In the genomic region with DNA sequence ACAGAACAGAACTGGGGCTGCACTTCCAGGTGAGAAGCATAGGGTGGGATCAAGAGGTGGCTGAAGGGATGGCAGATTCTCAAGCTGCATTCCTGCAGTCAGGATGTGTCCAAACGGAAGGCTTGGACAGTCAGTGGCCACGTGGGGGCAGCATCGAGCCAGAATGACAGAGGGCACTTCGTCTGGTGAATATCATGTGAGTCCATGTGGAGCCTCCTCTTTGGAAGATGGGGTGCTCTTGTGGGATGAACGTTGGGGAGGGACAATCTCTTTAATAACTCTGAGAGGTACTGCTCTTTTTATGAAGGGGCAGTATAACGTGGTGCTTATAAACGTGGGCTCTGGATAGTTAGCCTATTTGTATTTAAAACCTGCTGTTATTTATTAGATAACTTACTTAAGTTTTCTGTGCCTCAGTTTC, we compare ENCODE assay signal across 8 cellular contexts.
DNase-seq lines count a peak whose midpoint lies in the region; ATAC-seq and TF ChIP-seq lines count a peak whose summit lies in the region.

No MANE protein-coding gene starts in this region.

- no peak overlapping the region for H2BK5ac ChIP-seq in H9 (ENCODE audit: insufficient read length, low read length)

- no peak overlapping the region for H2AK5ac ChIP-seq in H9 (ENCODE audit: insufficient read length, low read length)

- no peaks in the 10 kb centered on the region for H3K9me3 Mint-ChIP-seq in CD8-positive, alpha-beta memory T cell
- no peaks in the 10 kb centered on the region for H3K9me3 Mint-ChIP-seq in H9
- H3K9me3 Mint-ChIP-seq in activated CD4-positive, alpha-beta memory T cell treated with anti-CD3 and anti-CD28 coated beads, Interleukin-2, amount 10 ng/mL, durations not matched to agents 7 days and 5 days = no peaks in the 10 kb centered on the region
- H3K9me3 Mint-ChIP-seq in memory B cell = no peaks in the 10 kb centered on the region

- H3K4me1 Mint-ChIP-seq in CD8-positive, alpha-beta memory T cell = peaks cover 4 to 6% (median 5%) of the 10 kb centered on the region in 3 donors
- H3K4me1 Mint-ChIP-seq in H9 = peaks cover 5 to 17% of the 10 kb centered on the region in 2 experiments
- no peaks in the 10 kb centered on the region for H3K4me1 Mint-ChIP-seq in activated CD4-positive, alpha-beta memory T cell treated with anti-CD3 and anti-CD28 coated beads, Interleukin-2, amount 10 ng/mL, durations not matched to agents 7 days and 5 days
- peaks cover 4% of the 10 kb centered on the region for H3K4me1 Mint-ChIP-seq in memory B cell

- no peaks in the 10 kb centered on the region for H3K36me3 Mint-ChIP-seq in CD8-positive, alpha-beta memory T cell
- no peaks in the 10 kb centered on the region; a peak in 1 of 7 replicates for H3K36me3 Mint-ChIP-seq in H9 (ENCODE audit: insufficient read depth in 1 of 3, low read depth in 3 of 3)
- no peaks in the 10 kb centered on the region for H3K36me3 Mint-ChIP-seq in activated CD4-positive, alpha-beta memory T cell treated with anti-CD3 and anti-CD28 coated beads, Interleukin-2, amount 10 ng/mL, durations not matched to agents 7 days and 5 days (ENCODE audit: low read depth)
- no peaks in the 10 kb centered on the region for H3K36me3 Mint-ChIP-seq in memory B cell

- H3K9ac ChIP-seq in H9 (ENCODE audit: extremely low read depth, insufficient read length, low read length) = no peak overlapping the region

- TF ChIP-seq CTCF in H9 (conservative IDR thresholded peaks at IDR 0.05) = peak; percentile 96

- no peak overlapping the region for H3K56ac ChIP-seq in H9 (ENCODE audit: insufficient read length, low read depth, low read length)

- H2BK120ac ChIP-seq in H9 (ENCODE audit: low read depth, low read length, poor library complexity, severe bottlenecking) = no peak overlapping the region

- H3K79me2 ChIP-seq in H9 (ENCODE audit: insufficient read depth, low read length) = no peaks in the 10 kb centered on the region

- no CpG with 5 or more reads among the region's 7 CpGs for WGBS in H9 (ENCODE audit: extremely low coverage, insufficient read length, low lambda C conversion rate)

- no peak overlapping the region for H3K27ac Mint-ChIP-seq in CD8-positive, alpha-beta memory T cell
- H3K27ac Mint-ChIP-seq in H9 (no peak overlapping the region), memory B cell (no peak overlapping the region)
- H3K27ac Mint-ChIP-seq in activated CD4-positive, alpha-beta memory T cell treated with anti-CD3 and anti-CD28 coated beads, Interleukin-2, amount 10 ng/mL, durations not matched to agents 7 days and 5 days = no peak overlapping the region

- H3K27ac ChIP-seq in CD8-positive, alpha-beta memory T cell (ENCODE audit: low read depth, low read length) = no peak overlapping the region
- no peak overlapping the region for H3K27ac ChIP-seq in H9 (ENCODE audit: insufficient read length, low read depth, low read length)

- H3K27me3 Mint-ChIP-seq in CD8-positive, alpha-beta memory T cell = peaks cover 7 to 17% of the 10 kb centered on the region in 2 donors
- H3K27me3 Mint-ChIP-seq in H9 (ENCODE audit: low read depth) = peaks cover 3% of the 10 kb centered on the region
- peaks cover 14% of the 10 kb centered on the region for H3K27me3 Mint-ChIP-seq in activated CD4-positive, alpha-beta memory T cell treated with anti-CD3 and anti-CD28 coated beads, Interleukin-2, amount 10 ng/mL, durations not matched to agents 7 days and 5 days
- peaks cover 10% of the 10 kb centered on the region for H3K27me3 Mint-ChIP-seq in memory B cell

- H3T11ph ChIP-seq in H9 (ENCODE audit: low read length) = no peak overlapping the region

- CTCF ChIA-PET in CD8-positive, alpha-beta memory T cell (lab: Charles Lee) = interaction anchor here (0.7 to 1.8 kb wide), 8 partner anchors 8 to 348 kb away, joined by 3 to 8 read pairs (median 3); no protein-coding TSS in a partner anchor
- CTCF ChIA-PET in activated CD4-positive, alpha-beta memory T cell treated with anti-CD3 and anti-CD28 coated beads, Interleukin-2, amount 10 ng/mL, durations not matched to agents 7 days and 5 days (lab: Charles Lee) = interaction anchor here (0.6 to 1.6 kb wide), 8 partner anchors 12 to 487 kb away, joined by 3 to 5 read pairs (median 3); no protein-coding TSS in a partner anchor

- peak; percentile 38 for ATAC-seq in memory B cell (ENCODE audit: low read depth)
- no peak for ATAC-seq in GM19467 (IDR thresholded peaks at IDR 0.05; ENCODE audit: unreplicated experiment)

- no peak overlapping the region for H2BK15ac ChIP-seq in H9 (ENCODE audit: low read depth, low read length)

- H4K5ac ChIP-seq in H9 (ENCODE audit: insufficient read length, low read depth, low read length) = no peak overlapping the region

- H2BK12ac ChIP-seq in H9 (ENCODE audit: insufficient read length, low read depth, low read length) = no peak overlapping the region

- H3K23ac ChIP-seq in H9 (ENCODE audit: insufficient read length, low read depth, low read length) = no peak overlapping the region

- H3K18ac ChIP-seq in H9 (ENCODE audit: insufficient read length, low read depth, low read length) = no peak overlapping the region

- H4K91ac ChIP-seq in H9 (ENCODE audit: insufficient read length, low read depth, low read length) = no peak overlapping the region

- H3K23me2 ChIP-seq in H9 (ENCODE audit: insufficient read length, low read depth, low read length, poor library complexity, severe bottlenecking) = no peaks in the 10 kb centered on the region

- no peak overlapping the region for H2BK20ac ChIP-seq in H9 (ENCODE audit: low read depth, low read length, poor library complexity, severe bottlenecking)

- no peak overlapping the region for H3K4me3 Mint-ChIP-seq in CD8-positive, alpha-beta memory T cell
- H3K4me3 Mint-ChIP-seq in H9 (no peak overlapping the region), memory B cell (no peak overlapping the region)
- H3K4me3 Mint-ChIP-seq in activated CD4-positive, alpha-beta memory T cell treated with anti-CD3 and anti-CD28 coated beads, Interleukin-2, amount 10 ng/mL, durations not matched to agents 7 days and 5 days = no peak overlapping the region

- H4K8ac ChIP-seq in H9 (replicated peaks; ENCODE audit: insufficient read length, low read depth, low read length) = no peak overlapping the region

- H3K79me1 ChIP-seq in H9 (ENCODE audit: insufficient read depth, low read depth, low read length, poor library complexity, severe bottlenecking) = no peaks in the 10 kb centered on the region

- H3K4me1 ChIP-seq in CD8-positive, alpha-beta memory T cell (ENCODE audit: insufficient read depth, low read length) = no peaks in the 10 kb centered on the region
- H3K4me1 ChIP-seq in H9 (ENCODE audit: insufficient read depth, low read length) = no peaks in the 10 kb centered on the region

- H3K4me3 ChIP-seq in CD8-positive, alpha-beta memory T cell (ENCODE audit: low read length) = no peak overlapping the region

- H3K4ac ChIP-seq in H9 (ENCODE audit: low read depth, low read length) = no peak overlapping the region

- H4K20me1 ChIP-seq in H9 (ENCODE audit: control insufficient read depth, insufficient read depth, insufficient read length) = no peaks in the 10 kb centered on the region

- no peak overlapping the region for H2AFZ ChIP-seq in H9 (ENCODE audit: low read length)

- no peak overlapping the region for H3K4me2 ChIP-seq in H9 (ENCODE audit: insufficient read depth, insufficient read length, low read length)

- DNase-seq in CD8-positive, alpha-beta memory T cell = peak; percentile 14 to 69 (median 51)
- DNase-seq in H9 = peak; percentile 91
- DNase-seq in NCI-H460 (ENCODE audit: extremely low read depth, low read depth) = peak; percentile 58
- peak; percentile 73 for DNase-seq in activated CD4-positive, alpha-beta memory T cell treated with anti-CD3 and anti-CD28 coated beads, Interleukin-2, amount 10 ng/mL, durations not matched to agents 7 days and 5 days
- DNase-seq in ecto neural progenitor cell (ENCODE audit: low spot score) = peak; percentile 87
- DNase-seq in memory B cell (ENCODE audit: low spot score in 2 of 2) = peak; percentile 43 to 64
- DNase-seq in stimulated activated CD8-positive, alpha-beta memory T cell treated with anti-CD3 and anti-CD28 coated beads, Interleukin-15, amount 100 ng/mL, for 48 hours (ENCODE audit: low read depth in 2 of 2) = peak; percentile 27 to 38

- POLR2A ChIA-PET in CD8-positive, alpha-beta memory T cell (lab: Charles Lee) = no interaction called here
- POLR2A ChIA-PET in activated CD4-positive, alpha-beta memory T cell treated with anti-CD3 and anti-CD28 coated beads, Interleukin-2, amount 10 ng/mL, durations not matched to agents 7 days and 5 days (lab: Charles Lee) = no interaction called here

- no peaks in the 10 kb centered on the region for H3K36me3 ChIP-seq in CD8-positive, alpha-beta memory T cell (ENCODE audit: insufficient read depth, low read length)

- H3K27me3 ChIP-seq in CD8-positive, alpha-beta memory T cell (ENCODE audit: insufficient read depth, low read length, poor library complexity, severe bottlenecking) = peaks cover 10% of the 10 kb centered on the region
- no peaks in the 10 kb centered on the region for H3K27me3 ChIP-seq in H9 (ENCODE audit: insufficient read depth, low read length)

- H3K9me3 ChIP-seq in CD8-positive, alpha-beta memory T cell (ENCODE audit: low read length) = no peaks in the 10 kb centered on the region
- H3K9me3 ChIP-seq in H9 (ENCODE audit: control insufficient read depth, low read depth, low read length) = no peaks in the 10 kb centered on the region

- H3K14ac ChIP-seq in H9 (ENCODE audit: insufficient read depth, low read length) = no peak overlapping the region

Comparison
In these comparisons a context has a peak if more than half of its experiments do, and no peak if none do; other contexts are left out.
1. DNase-seq: peak in every context shown above with its lines; median percentile 91 in H9; 87 in ecto neural progenitor cell; 73 in activated CD4-positive, alpha-beta memory T cell treated with anti-CD3 and anti-CD28 coated beads, Interleukin-2, amount 10 ng/mL, durations not matched to agents 7 days and 5 days; 58 in NCI-H460; 54 in memory B cell; 51 in CD8-positive, alpha-beta memory T cell; 32 in stimulated activated CD8-positive, alpha-beta memory T cell treated with anti-CD3 and anti-CD28 coated beads, Interleukin-15, amount 100 ng/mL, for 48 hours.